In the genomic region with DNA sequence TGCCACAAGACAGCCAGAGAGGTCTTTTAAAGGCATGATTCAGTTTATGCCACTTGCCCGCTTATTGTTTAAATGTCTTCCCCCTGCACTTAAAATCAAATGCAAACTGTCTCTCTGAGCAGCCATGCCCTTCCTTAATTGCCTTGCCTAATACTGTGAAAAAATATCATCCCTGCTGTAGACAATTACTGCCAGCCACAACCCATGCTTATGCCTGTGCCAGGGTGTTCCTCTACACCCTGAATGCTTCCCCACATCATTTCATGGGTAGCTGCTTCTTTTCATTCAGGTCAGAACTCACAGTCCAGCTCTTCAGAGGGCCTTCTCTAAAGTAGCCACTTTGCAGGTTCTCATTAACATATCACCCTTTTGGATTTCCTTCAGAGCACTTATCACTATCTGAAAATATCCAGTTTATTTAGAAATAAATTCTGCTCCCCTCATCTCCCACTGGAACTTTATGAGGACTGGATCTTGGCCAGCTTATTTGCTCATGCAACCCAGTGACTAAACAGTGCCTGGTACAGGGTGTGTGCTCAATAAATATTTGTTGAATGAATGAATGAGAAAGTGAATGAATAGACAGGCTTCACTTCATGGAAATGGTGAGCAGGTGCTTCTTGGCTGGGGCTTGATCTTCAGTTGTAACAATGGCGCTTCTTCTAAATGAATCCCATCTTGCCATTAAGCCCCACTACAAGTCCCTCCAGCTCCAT, we compare ENCODE assay signal across 15 cellular contexts.
A peak's percentile ranks its signal among the peaks of the same experiment; 100 is the strongest.
DNase-seq lines count a peak whose midpoint lies in the region; ATAC-seq and TF ChIP-seq lines count a peak whose summit lies in the region.
"Had no signal": no experiment of that assay in that cellular context is flagged by ENCODE, and none has a peak within 500 bp of the region (broad histone marks: within the 10 kb centered on the region; RNA-seq: fewer than 3 reads in every experiment).

No MANE protein-coding gene starts in this region.

- peaks cover 0 to 7% (median 4%) of the 10 kb centered on the region in 7 donors for H3K9me3 Mint-ChIP-seq in CD14-positive monocyte
- H3K9me3 Mint-ChIP-seq: activated B cell treated with CpG ODN at 0.5 μM for 24 hours; activated T-cell treated with anti-CD3 and anti-CD28 coated beads, Interleukin-2, amount 50 U/mL, for 24 hours had no signal

- H3K27me3 Mint-ChIP-seq in CD14-positive monocyte (ENCODE audit: low read depth in 3 of 3), result peaks cover 0 to 6% (median 3%) of the 10 kb centered on the region in 3 donors

- peak; percentile 30 for DNase-seq in NCI-H1105 treated with DMSO at 0.1 percent for 48 hours (lab: John Stamatoyannopoulos, UW)
- DNase-seq in NCI-H1105 (lab: John Stamatoyannopoulos, UW), result no peak
- DNase-seq in NCI-H226, result peak; percentile 32
- DNase-seq in epithelial cell of esophagus (ENCODE audit: low read depth), result peak; percentile 69
- peak; percentile 28 for DNase-seq in retina
- DNase-seq in CD14-positive monocyte (ENCODE audit: low spot score), result no peak
- DNase-seq in activated T-cell treated with anti-CD3 and anti-CD28 coated beads, Interleukin-2, amount 50 U/mL, for 48 hours, result no peak
- DNase-seq: 8988T; activated B cell treated with CpG ODN at 0.5 μM for 24 hours; activated T-cell treated with anti-CD3 and anti-CD28 coated beads, Interleukin-2, amount 50 U/mL, for 24 hours; effector CD4-positive, alpha-beta T cell; lower lobe of right lung; MV-4-11; stimulated activated CD4-positive, alpha-beta T cell treated with anti-CD3 and anti-CD28 coated beads, Interleukin-15, amount 100 ng/mL, for 24 hours had no signal

- TF ChIP-seq CTCF in epithelial cell of esophagus (IDR thresholded peaks at IDR 0.05; ENCODE audit: insufficient read depth, low read depth, low read length, missing control alignments) (no peak), CD14-positive monocyte (IDR thresholded peaks at IDR 0.05) (no peak)

- intact Hi-C loops in CD14-positive monocyte (cut with micrococcal nuclease), result no loop called here

- no peak overlapping the region for H3K4me3 Mint-ChIP-seq in CD14-positive monocyte
- H3K4me3 Mint-ChIP-seq: activated B cell treated with CpG ODN at 0.5 μM for 24 hours; activated T-cell treated with anti-CD3 and anti-CD28 coated beads, Interleukin-2, amount 50 U/mL, for 24 hours had no signal

- ATAC-seq in GM18867 (IDR thresholded peaks at IDR 0.05; ENCODE audit: unreplicated experiment), result no peak
- ATAC-seq: lower lobe of right lung had no signal

- no peaks in the 10 kb centered on the region for H3K4me1 Mint-ChIP-seq in CD14-positive monocyte
- H3K4me1 Mint-ChIP-seq: activated B cell treated with CpG ODN at 0.5 μM for 24 hours had no signal

- H3K36me3 Mint-ChIP-seq in CD14-positive monocyte, result no peaks in the 10 kb centered on the region

- H3K4me3 ChIP-seq in epithelial cell of esophagus (ENCODE audit: low read length), result no peak overlapping the region
- H3K4me3 ChIP-seq: lower lobe of right lung had no signal

- H3K27ac Mint-ChIP-seq in CD14-positive monocyte, result no peak overlapping the region
- H3K27ac Mint-ChIP-seq: activated B cell treated with CpG ODN at 0.5 μM for 24 hours; activated T-cell treated with anti-CD3 and anti-CD28 coated beads, Interleukin-2, amount 50 U/mL, for 24 hours had no signal

Comparison
In these comparisons a context has a peak if more than half of its experiments do, and no peak if none do; other contexts are left out.
1. DNase-seq: peak in NCI-H1105 treated with DMSO at 0.1 percent for 48 hours (single experiment), NCI-H226 (single experiment), epithelial cell of esophagus (single experiment) and retina (single experiment); none in NCI-H1105 (single experiment), CD14-positive monocyte (single experiment) and activated T-cell treated with anti-CD3 and anti-CD28 coated beads, Interleukin-2, amount 50 U/mL, for 48 hours (0 of 2).